ENCODE assay signal across 9 cellular contexts in genomic region chr7:26681819-26682418, GRCh38.
DNase-seq lines count a peak whose midpoint lies in the region; ATAC-seq and TF ChIP-seq lines count a peak whose summit lies in the region.
"Had no signal": no experiment of that assay in that cellular context is flagged by ENCODE, and none has a peak within 500 bp of the region (broad histone marks: within the 10 kb centered on the region; RNA-seq: fewer than 3 reads in every experiment).

No MANE protein-coding gene starts in this region.

- peak; percentile 27 for DNase-seq in DMS79 treated with DMSO at 0.1 percent for 48 hours (lab: John Stamatoyannopoulos, UW)
- DNase-seq in DMS79 (lab: John Stamatoyannopoulos, UW), result no peak
- DNase-seq in left colon, result no peak
- no peak for DNase-seq in activated T-helper 2 cell treated with anti-CD3 and anti-CD28 coated beads, Interferon-gamma antibody, Interleukin-2, Interleukin-4, amounts not matched to agents 10 μg/mL and 5 μg/mL and 100 μg/mL, durations not matched to agents 14 hours and 24 hours and 36 hours (ENCODE audit: low spot score)
- DNase-seq in hepatic stellate cell (ENCODE audit: low spot score), result no peak

- peaks cover 36% of the 10 kb centered on the region for H3K27me3 Mint-ChIP-seq in activated T-helper 2 cell treated with anti-CD3 and anti-CD28 coated beads, Interferon-gamma antibody, Interleukin-2, Interleukin-4, amounts not matched to agents 10 μg/mL and 5 μg/mL and 100 μg/mL, durations not matched to agents 14 hours and 24 hours and 36 hours (ENCODE audit: low read depth)

- H3K36me3 Mint-ChIP-seq in activated T-helper 2 cell treated with anti-CD3 and anti-CD28 coated beads, Interferon-gamma antibody, Interleukin-2, Interleukin-4, amounts not matched to agents 10 μg/mL and 5 μg/mL and 100 μg/mL, durations not matched to agents 14 hours and 24 hours and 36 hours (ENCODE audit: low read depth), result no peaks in the 10 kb centered on the region

- ATAC-seq in left colon (peak; percentile 66), HG03460 (IDR thresholded peaks at IDR 0.05; ENCODE audit: unreplicated experiment) (no peak)

- intact Hi-C loops in left colon (cut with DNase I, micrococcal nuclease), result no loop called here
- intact Hi-C loops in activated T-helper 2 cell treated with anti-CD3 and anti-CD28 coated beads, Interferon-gamma antibody, Interleukin-2, Interleukin-4, amounts not matched to agents 10 μg/mL and 5 μg/mL and 100 μg/mL, durations not matched to agents 14 hours and 24 hours and 36 hours (cut with micrococcal nuclease), result no loop called here

- no peak overlapping the region for H3K27ac Mint-ChIP-seq in activated T-helper 2 cell treated with anti-CD3 and anti-CD28 coated beads, Interferon-gamma antibody, Interleukin-2, Interleukin-4, amounts not matched to agents 10 μg/mL and 5 μg/mL and 100 μg/mL, durations not matched to agents 14 hours and 24 hours and 36 hours

- H3K4me3 Mint-ChIP-seq in activated T-helper 2 cell treated with anti-CD3 and anti-CD28 coated beads, Interferon-gamma antibody, Interleukin-2, Interleukin-4, amounts not matched to agents 10 μg/mL and 5 μg/mL and 100 μg/mL, durations not matched to agents 14 hours and 24 hours and 36 hours (ENCODE audit: low read depth), result no peak overlapping the region

- TF ChIP-seq CTCF in LNCAP (IDR thresholded peaks at IDR 0.05), result peak; percentile 93
- TF ChIP-seq CTCF in WI38 (IDR thresholded peaks at IDR 0.05; ENCODE audit: low read depth, low read length), result peak; percentile 53

- no peaks in the 10 kb centered on the region for H3K9me3 Mint-ChIP-seq in activated T-helper 2 cell treated with anti-CD3 and anti-CD28 coated beads, Interferon-gamma antibody, Interleukin-2, Interleukin-4, amounts not matched to agents 10 μg/mL and 5 μg/mL and 100 μg/mL, durations not matched to agents 14 hours and 24 hours and 36 hours

- H3K4me1 Mint-ChIP-seq in activated T-helper 2 cell treated with anti-CD3 and anti-CD28 coated beads, Interferon-gamma antibody, Interleukin-2, Interleukin-4, amounts not matched to agents 10 μg/mL and 5 μg/mL and 100 μg/mL, durations not matched to agents 14 hours and 24 hours and 36 hours (ENCODE audit: low read depth), result no peaks in the 10 kb centered on the region

- no peak overlapping the region for H3K4me3 ChIP-seq in WI38 (ENCODE audit: low read depth, low read length)
- H3K4me3 ChIP-seq: BLaER1 had no signal
